7 cellular contexts compared by ENCODE assay signal in the genomic region with DNA sequence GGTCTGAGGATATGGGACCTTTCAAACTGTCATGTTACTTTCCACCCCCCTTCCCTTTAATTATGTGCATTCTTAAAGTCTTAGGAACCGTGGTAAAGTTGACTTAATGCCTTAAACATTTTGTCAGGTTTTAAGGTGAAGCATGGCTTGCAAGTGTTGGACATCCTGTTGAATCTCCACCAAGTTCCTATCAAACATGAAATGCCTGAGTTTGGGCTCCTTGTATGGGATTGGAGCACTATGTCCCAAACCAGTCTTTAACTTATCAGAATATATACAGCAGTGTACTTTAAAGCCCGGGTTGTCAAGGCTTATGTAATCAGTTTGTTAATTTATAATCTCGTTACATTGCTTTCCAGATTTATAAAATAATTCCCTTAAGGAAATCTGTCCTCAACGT. TPM values are rescaled to one million over a fixed set of nuclear protein-coding genes. Genes with fewer than 3 reads are reported as not detected.
DNase-seq lines count a peak whose midpoint lies in the region; ATAC-seq and TF ChIP-seq lines count a peak whose summit lies in the region.

No MANE protein-coding gene starts in this region.

- peaks cover 11% of the 10 kb centered on the region for H3K36me3 ChIP-seq in WERI-Rb-1
- no peaks in the 10 kb centered on the region for H3K36me3 ChIP-seq in smooth muscle cell (ENCODE audit: low read depth)

- H3K4me3 ChIP-seq in WERI-Rb-1 (ENCODE audit: low read depth, low read length) (peak overlapping the region; percentile 65), right cardiac atrium (ENCODE audit: low read length) (peak overlapping the region; percentile 97), smooth muscle cell (peak overlapping the region; percentile 91)

- ATAC-seq in right cardiac atrium (no peak), GM18861 (IDR thresholded peaks at IDR 0.05; ENCODE audit: unreplicated experiment) (no peak), GM18498 (IDR thresholded peaks at IDR 0.05; ENCODE audit: unreplicated experiment) (no peak)

- no peaks in the 10 kb centered on the region for H3K27me3 ChIP-seq in WERI-Rb-1 (ENCODE audit: insufficient read depth, low read depth, severe bottlenecking)
- no peaks in the 10 kb centered on the region for H3K27me3 ChIP-seq in right cardiac atrium (ENCODE audit: control insufficient read depth, insufficient read depth)
- peaks cover 23% of the 10 kb centered on the region for H3K27me3 ChIP-seq in smooth muscle cell (ENCODE audit: low read depth)

- H3K27ac ChIP-seq in WERI-Rb-1 (no peak overlapping the region), right cardiac atrium (ENCODE audit: low read length) (peak overlapping the region; percentile 93), smooth muscle cell (ENCODE audit: low read depth) (no peak overlapping the region)

- 10% methylated on average over 4 of the region's 4 CpGs for WGBS in right cardiac atrium
- 59% methylated on average over 4 of the region's 4 CpGs for WGBS in smooth muscle cell (ENCODE audit: low lambda C conversion rate)

- H4K20me1 ChIP-seq in smooth muscle cell (ENCODE audit: low read depth): peaks cover 53% of the 10 kb centered on the region

- H3F3A ChIP-seq in smooth muscle cell (ENCODE audit: low read depth): no peaks in the 10 kb centered on the region

- H3K79me2 ChIP-seq in smooth muscle cell (ENCODE audit: low read depth): peaks cover 57% of the 10 kb centered on the region

- no peak for TF ChIP-seq CTCF in WERI-Rb-1 (IDR thresholded peaks at IDR 0.05; ENCODE audit: low read depth, low read length)
- no peak for TF ChIP-seq CTCF in smooth muscle cell (IDR thresholded peaks at IDR 0.05; ENCODE audit: borderline replicate concordance, insufficient read depth, poor library complexity, severe bottlenecking)

- DNase-seq in HCEC 1CT (peak; percentile 11), WERI-Rb-1 (no peak), right cardiac atrium (no peak), smooth muscle cell (lab: John Stamatoyannopoulos, UW; ENCODE audit: unreplicated experiment) (no peak), cerebellar nuclear complex (lab: John Stamatoyannopoulos, UW) (no peak)

- intact Hi-C loops in right cardiac atrium (cut with DNase I): loop anchor here in 1 of 4 donors (5.0 kb wide), 1 partner anchor 55 kb away; no protein-coding TSS in a partner anchor

- peaks cover 9% of the 10 kb centered on the region for H3K4me1 ChIP-seq in right cardiac atrium (ENCODE audit: control insufficient read depth, insufficient read depth, low read length)
- peaks cover 24% of the 10 kb centered on the region for H3K4me1 ChIP-seq in smooth muscle cell (ENCODE audit: low read depth)

- peak overlapping the region; percentile 85 for H3K4me2 ChIP-seq in smooth muscle cell

- peak overlapping the region; percentile 59 for H3K9ac ChIP-seq in smooth muscle cell (ENCODE audit: low read depth)

- H3K9me3 ChIP-seq in WERI-Rb-1 (ENCODE audit: severe bottlenecking) (no peaks in the 10 kb centered on the region), right cardiac atrium (ENCODE audit: control insufficient read depth, low read length) (no peaks in the 10 kb centered on the region), smooth muscle cell (replicated peaks; ENCODE audit: low read depth) (no peaks in the 10 kb centered on the region)

- no peak overlapping the region for H2AFZ ChIP-seq in smooth muscle cell (ENCODE audit: low read depth)

RNA-seq across cellular contexts. Expression of a gene that starts 1.2 kb away (rescaled TPM):
- total RNA-seq in right cardiac atrium (10 to 100 TPM; 23.6 to 29.0 (median 27.2) TPM), smooth muscle cell (14.2 and 14.7 TPM in 2 replicates)
- polyA plus RNA-seq in right cardiac atrium (12.1 TPM), smooth muscle cell (3.9 and 6.3 TPM in 2 replicates)
